16 cellular contexts compared by ENCODE assay signal in genomic region chr11:79045811-79046304, GRCh38.
DNase-seq lines count a peak whose midpoint lies in the region; ATAC-seq, FAIRE-seq and TF ChIP-seq lines count a peak whose summit lies in the region.
"Had no signal": no experiment of that assay in that cellular context is flagged by ENCODE, and none has a peak within 500 bp of the region (broad histone marks: within the 10 kb centered on the region; RNA-seq: fewer than 3 reads in every experiment).

No MANE protein-coding gene starts in this region.

- H3K4me2 ChIP-seq in neuronal stem cell (ENCODE audit: insufficient read depth, low read length, poor library complexity, severe bottlenecking): no peak overlapping the region

- H4K8ac ChIP-seq in neuronal stem cell (ENCODE audit: low read depth, low read length): no peak overlapping the region

- H3K27me3 ChIP-seq in neuronal stem cell (ENCODE audit: control insufficient read depth in 3 of 3, insufficient read depth in 3 of 3, low read depth in 1 of 3, low read length in 3 of 3) (no peaks in the 10 kb centered on the region), lower lobe of right lung (ENCODE audit: low read depth) (peaks cover 4% of the 10 kb centered on the region)
- H3K27me3 ChIP-seq: breast epithelium had no signal

- no peak overlapping the region for H3K4ac ChIP-seq in neuronal stem cell (ENCODE audit: low read length)

- H3K23ac ChIP-seq in neuronal stem cell (ENCODE audit: low read depth, low read length, poor library complexity): no peak overlapping the region

- H3K4me1 ChIP-seq in neuronal stem cell (ENCODE audit: control insufficient read depth in 2 of 2, insufficient read depth in 1 of 2, low read depth in 1 of 2, low read length in 2 of 2): peaks cover 16 to 24% of the 10 kb centered on the region in 2 donors
- no peaks in the 10 kb centered on the region for H3K4me1 ChIP-seq in lower lobe of right lung
- H3K4me1 ChIP-seq: breast epithelium, prostate gland had no signal

- TF ChIP-seq CTCF in fibroblast of mammary gland (conservative IDR thresholded peaks at IDR 0.05; ENCODE audit: control insufficient read depth, insufficient read depth, low read depth, low read length) (no peak), lower lobe of right lung (IDR thresholded peaks at IDR 0.05) (no peak)

- no peak overlapping the region for H3K9ac ChIP-seq in neuronal stem cell (ENCODE audit: low read depth, low read length, poor library complexity)

- no peak overlapping the region for H4K91ac ChIP-seq in neuronal stem cell (ENCODE audit: low read depth, low read length, poor library complexity)

- no peak overlapping the region for H2AK5ac ChIP-seq in neuronal stem cell (ENCODE audit: low read depth, low read length)

- no peak overlapping the region for H2BK120ac ChIP-seq in neuronal stem cell (ENCODE audit: low read depth, low read length)

- no peak overlapping the region for H3K4me3 ChIP-seq in fibroblast of mammary gland (ENCODE audit: control insufficient read depth, low read depth, low read length)
- H3K4me3 ChIP-seq in neuronal stem cell (ENCODE audit: low read length in 2 of 2): peak overlapping the region in 1 of 2 donors; percentile 47
- H3K4me3 ChIP-seq in lower lobe of right lung: no peak overlapping the region
- H3K4me3 ChIP-seq: breast epithelium, prostate gland had no signal

- no peak overlapping the region for H3K18ac ChIP-seq in neuronal stem cell (ENCODE audit: low read length)

- no CpG with 5 or more reads among the region's 6 CpGs for WGBS in neuronal stem cell (ENCODE audit: extremely low coverage in 2 of 2, insufficient read length in 2 of 2, insufficient replicate concordance in 1 of 2), 2 donors

- H3K79me1 ChIP-seq in neuronal stem cell (ENCODE audit: low read depth, low read length): no peaks in the 10 kb centered on the region

- H2AFZ ChIP-seq in neuronal stem cell (ENCODE audit: low read length): peak overlapping the region; percentile 55

- H3K27ac ChIP-seq in neuronal stem cell (replicated peaks; ENCODE audit: low read length) (no peak overlapping the region), lower lobe of right lung (no peak overlapping the region)
- H3K27ac ChIP-seq: breast epithelium, prostate gland had no signal

- DNase-seq in RCC 7860 (ENCODE audit: low spot score) (peak; percentile 42), fibroblast of mammary gland (ENCODE audit: low read depth) (peak; percentile 55), neuronal stem cell (ENCODE audit: low spot score) (no peak), lower lobe of right lung (no peak), NCI-H446 (lab: John Stamatoyannopoulos, UW) (no peak)
- DNase-seq: activated CD4-positive, alpha-beta T cell treated with anti-CD3 and anti-CD28 coated beads, Interleukin-2, amount 50 U/mL, for 48 hours; activated effector memory CD4-positive, alpha-beta T cell treated with anti-CD3 and anti-CD28 coated beads, Interleukin-2, amount 50 U/mL, for 16 hours; DND-41; stimulated activated CD4-positive, alpha-beta T cell treated with anti-CD3 and anti-CD28 coated beads, Interleukin-2, amount 100 ng/mL, for 48 hours had no signal

- H3K14ac ChIP-seq in neuronal stem cell (ENCODE audit: low read length): no peak overlapping the region

- H2BK12ac ChIP-seq in neuronal stem cell (ENCODE audit: low read length): no peak overlapping the region

- no peak overlapping the region for H2BK15ac ChIP-seq in neuronal stem cell (ENCODE audit: low read length)

- intact Hi-C loops in lower lobe of right lung (cut with DNase I): no loop called here

- FAIRE-seq in RCC 7860 (lab: Jason Lieb, UNC): no peak
- FAIRE-seq: endothelial cell of umbilical vein had no signal

- no peak overlapping the region for H2BK5ac ChIP-seq in neuronal stem cell (ENCODE audit: low read length)

- ATAC-seq in GM18511 (IDR thresholded peaks at IDR 0.05; ENCODE audit: unreplicated experiment): peak; percentile 77
- ATAC-seq in lower lobe of right lung: no peak
- ATAC-seq in GM19455 (IDR thresholded peaks at IDR 0.05; ENCODE audit: unreplicated experiment): no peak
- ATAC-seq in GM18909 (IDR thresholded peaks at IDR 0.05; ENCODE audit: poor library complexity, unreplicated experiment): no peak
- ATAC-seq: stimulated activated memory B cell treated with anti-CD40 and anti-IgM and Interleukin-4, amounts not matched to agents 10 μg/mL and 1 μg/mL and 100 μg/mL, for 72 hours had no signal

- peaks cover 0 to 2% of the 10 kb centered on the region in 2 donors for H3K9me3 ChIP-seq in neuronal stem cell (replicated peaks in 1 of 2; ENCODE audit: control insufficient read depth in 2 of 2, insufficient read depth in 1 of 2, low read depth in 1 of 2, low read length in 2 of 2)
- no peaks in the 10 kb centered on the region for H3K9me3 ChIP-seq in lower lobe of right lung
- H3K9me3 ChIP-seq: breast epithelium, prostate gland had no signal

- H3K36me3 ChIP-seq in neuronal stem cell (replicated peaks in 1 of 2; ENCODE audit: control insufficient read depth in 2 of 2, insufficient read depth in 2 of 2, low read length in 2 of 2) (no peaks in the 10 kb centered on the region), lower lobe of right lung (no peaks in the 10 kb centered on the region)
- H3K36me3 ChIP-seq: breast epithelium, prostate gland had no signal

Comparison
In these comparisons a context has a peak if more than half of its experiments do, and no peak if none do; other contexts are left out.
1. DNase-seq: peak in RCC 7860 (single experiment) and fibroblast of mammary gland (single experiment); none in neuronal stem cell (single experiment), lower lobe of right lung (single experiment) and NCI-H446 (0 of 2).